1 cellular context compared by ENCODE assay signal in the genomic region with DNA sequence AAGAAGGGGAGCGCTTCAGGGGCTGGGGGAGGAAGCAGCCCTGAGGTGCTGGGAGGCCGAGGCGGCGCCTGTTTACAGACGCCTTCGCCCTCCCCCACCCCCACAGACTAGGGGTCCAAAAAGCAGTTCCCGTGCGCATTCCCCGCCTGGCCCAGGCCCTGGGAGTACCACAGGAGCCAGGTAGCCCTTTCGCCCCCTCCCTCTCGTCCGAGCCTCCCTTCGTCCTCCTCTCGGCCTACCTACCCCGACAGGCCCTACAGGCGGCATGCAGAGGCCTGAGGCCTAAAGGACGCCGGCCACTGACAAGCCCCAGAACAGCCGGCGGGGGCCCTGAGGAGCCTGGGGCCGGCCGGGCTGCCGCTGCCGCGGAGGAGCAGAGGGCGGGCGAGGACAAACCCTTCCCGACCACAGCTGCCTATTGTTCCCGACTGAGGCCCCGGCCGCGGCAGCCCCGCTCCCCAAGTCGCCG.
TF ChIP-seq lines count a peak whose summit lies in the region.

No MANE protein-coding gene starts in this region.

TF ChIP-seq in HepG2, 621 proteins besides CTCF, POLR2A, EP300 and RAD21 (continued from another document and continues in another):
- TF ChIP-seq, protein P1, sequence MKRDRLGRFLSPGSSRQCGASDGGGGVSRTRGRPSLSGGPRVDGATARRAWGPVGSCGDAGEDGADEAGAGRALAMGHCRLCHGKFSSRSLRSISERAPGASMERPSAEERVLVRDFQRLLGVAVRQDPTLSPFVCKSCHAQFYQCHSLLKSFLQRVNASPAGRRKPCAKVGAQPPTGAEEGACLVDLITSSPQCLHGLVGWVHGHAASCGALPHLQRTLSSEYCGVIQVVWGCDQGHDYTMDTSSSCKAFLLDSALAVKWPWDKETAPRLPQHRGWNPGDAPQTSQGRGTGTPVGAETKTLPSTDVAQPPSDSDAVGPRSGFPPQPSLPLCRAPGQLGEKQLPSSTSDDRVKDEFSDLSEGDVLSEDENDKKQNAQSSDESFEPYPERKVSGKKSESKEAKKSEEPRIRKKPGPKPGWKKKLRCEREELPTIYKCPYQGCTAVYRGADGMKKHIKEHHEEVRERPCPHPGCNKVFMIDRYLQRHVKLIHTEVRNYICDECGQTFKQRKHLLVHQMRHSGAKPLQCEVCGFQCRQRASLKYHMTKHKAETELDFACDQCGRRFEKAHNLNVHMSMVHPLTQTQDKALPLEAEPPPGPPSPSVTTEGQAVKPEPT (CRISPR knock-in tag; IDR thresholded peaks at IDR 0.05; ENCODE audit: low read depth): 0 out of 2 replicates have a peak, but pooled peaks have one; percentile 18
- TF ChIP-seq ZKSCAN1 (IDR thresholded peaks at IDR 0.05; ENCODE audit: low read length) (no peak), PAF1 (CRISPR knock-in tag; IDR thresholded peaks at IDR 0.05) (no peak), NFKB2 (CRISPR knock-in tag; IDR thresholded peaks at IDR 0.05; ENCODE audit: borderline replicate concordance) (0 out of 2 replicates have a peak, but pooled peaks have one; percentile 42), RBM22 (optimal IDR thresholded peaks at IDR 0.05; ENCODE audit: low read length) (no peak), NCOR1 (IDR thresholded peaks at IDR 0.05; ENCODE audit: borderline replicate concordance, low read length) (no peak), BRD4 (CRISPR knock-in tag; IDR thresholded peaks at IDR 0.05) (0 out of 2 replicates have a peak, but pooled peaks have one; percentile 21), ZSCAN21 (CRISPR knock-in tag; IDR thresholded peaks at IDR 0.05; ENCODE audit: borderline replicate concordance) (0 out of 2 replicates have a peak, but pooled peaks have one; percentile 1), CREM (IDR thresholded peaks at IDR 0.05) (no peak), CREM (CRISPR knock-in tag; IDR thresholded peaks at IDR 0.05) (no peak), ZNF121 (CRISPR knock-in tag; IDR thresholded peaks at IDR 0.05) (0 out of 2 replicates have a peak, but pooled peaks have one; percentile 28), ZNF468 (CRISPR knock-in tag; IDR thresholded peaks at IDR 0.05) (no peak), ISL2 (CRISPR knock-in tag; IDR thresholded peaks at IDR 0.05) (no peak), ZBTB20 (CRISPR knock-in tag; IDR thresholded peaks at IDR 0.05; ENCODE audit: borderline replicate concordance, low read depth) (no peak), ZNF431 (CRISPR knock-in tag; IDR thresholded peaks at IDR 0.05; ENCODE audit: borderline replicate concordance, low read depth) (peak; percentile 6; the same call in 1 of the 2 replicates), ZNF143 (CRISPR knock-in tag; IDR thresholded peaks at IDR 0.05) (no peak), ZNF772 (CRISPR knock-in tag; IDR thresholded peaks at IDR 0.05) (peak; percentile 41; the same call in 1 of the 2 replicates), SOX5 (CRISPR knock-in tag; IDR thresholded peaks at IDR 0.05; ENCODE audit: borderline replicate concordance) (no peak), HCFC1 (IDR thresholded peaks at IDR 0.05; ENCODE audit: low read depth, low read length) (no peak), FOXO1 (CRISPR knock-in tag; IDR thresholded peaks at IDR 0.05) (0 out of 2 replicates have a peak, but pooled peaks have one; percentile 39), SNRNP70 (IDR thresholded peaks at IDR 0.05; ENCODE audit: low read depth, low read length) (no peak), MBD4 (IDR thresholded peaks at IDR 0.05; ENCODE audit: borderline replicate concordance, low read length) (no peak), ARNT2 (CRISPR knock-in tag; IDR thresholded peaks at IDR 0.05; ENCODE audit: low read depth) (no peak), STAG1 (CRISPR knock-in tag; IDR thresholded peaks at IDR 0.05) (no peak), TOPORS (CRISPR knock-in tag; IDR thresholded peaks at IDR 0.05) (no peak), SMAD9 (CRISPR knock-in tag; IDR thresholded peaks at IDR 0.05) (no peak), ZNF350 (CRISPR knock-in tag; IDR thresholded peaks at IDR 0.05; ENCODE audit: borderline replicate concordance, low read depth) (peak; percentile 30; the same call in 1 of the 2 replicates), PPARG (CRISPR knock-in tag; conservative IDR thresholded peaks at IDR 0.05) (no peak), ZBTB1 (CRISPR knock-in tag; IDR thresholded peaks at IDR 0.05; ENCODE audit: borderline replicate concordance) (no peak), ZNF496 (CRISPR knock-in tag; IDR thresholded peaks at IDR 0.05; ENCODE audit: insufficient replicate concordance) (no peak), TARDBP (CRISPR knock-in tag; IDR thresholded peaks at IDR 0.05) (0 out of 2 replicates have a peak, but pooled peaks have one; percentile 12), KMT2B (CRISPR knock-in tag; IDR thresholded peaks at IDR 0.05) (peak; percentile 18), NRL (CRISPR knock-in tag; IDR thresholded peaks at IDR 0.05; ENCODE audit: borderline replicate concordance) (peak; percentile 50; the same call in 1 of the 2 replicates), HIVEP1 (CRISPR knock-in tag; IDR thresholded peaks at IDR 0.05) (no peak), DNMT1 (CRISPR knock-in tag; IDR thresholded peaks at IDR 0.05) (no peak), TEAD3 (CRISPR knock-in tag; optimal IDR thresholded peaks at IDR 0.05; ENCODE audit: borderline replicate concordance) (peak; percentile 17), ZNF33B (CRISPR knock-in tag; IDR thresholded peaks at IDR 0.05) (peak; percentile 63; the same call in 1 of the 2 replicates), KLF15 (CRISPR knock-in tag; IDR thresholded peaks at IDR 0.05; ENCODE audit: borderline replicate concordance) (no peak), ZNF124 (CRISPR knock-in tag; IDR thresholded peaks at IDR 0.05) (no peak; the same call in 1 of the 2 replicates), SYNCRIP (IDR thresholded peaks at IDR 0.05; ENCODE audit: insufficient read depth, low read depth, low read length) (no peak), SETDB1 (CRISPR knock-in tag; IDR thresholded peaks at IDR 0.05; ENCODE audit: borderline replicate concordance) (no peak), ZNF879 (CRISPR knock-in tag; IDR thresholded peaks at IDR 0.05) (no peak)
- TF ChIP-seq, protein P2, sequence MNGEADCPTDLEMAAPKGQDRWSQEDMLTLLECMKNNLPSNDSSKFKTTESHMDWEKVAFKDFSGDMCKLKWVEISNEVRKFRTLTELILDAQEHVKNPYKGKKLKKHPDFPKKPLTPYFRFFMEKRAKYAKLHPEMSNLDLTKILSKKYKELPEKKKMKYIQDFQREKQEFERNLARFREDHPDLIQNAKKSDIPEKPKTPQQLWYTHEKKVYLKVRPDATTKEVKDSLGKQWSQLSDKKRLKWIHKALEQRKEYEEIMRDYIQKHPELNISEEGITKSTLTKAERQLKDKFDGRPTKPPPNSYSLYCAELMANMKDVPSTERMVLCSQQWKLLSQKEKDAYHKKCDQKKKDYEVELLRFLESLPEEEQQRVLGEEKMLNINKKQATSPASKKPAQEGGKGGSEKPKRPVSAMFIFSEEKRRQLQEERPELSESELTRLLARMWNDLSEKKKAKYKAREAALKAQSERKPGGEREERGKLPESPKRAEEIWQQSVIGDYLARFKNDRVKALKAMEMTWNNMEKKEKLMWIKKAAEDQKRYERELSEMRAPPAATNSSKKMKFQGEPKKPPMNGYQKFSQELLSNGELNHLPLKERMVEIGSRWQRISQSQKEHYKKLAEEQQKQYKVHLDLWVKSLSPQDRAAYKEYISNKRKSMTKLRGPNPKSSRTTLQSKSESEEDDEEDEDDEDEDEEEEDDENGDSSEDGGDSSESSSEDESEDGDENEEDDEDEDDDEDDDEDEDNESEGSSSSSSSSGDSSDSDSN (CRISPR knock-in tag; IDR thresholded peaks at IDR 0.05): peak; percentile 91
- TF ChIP-seq, protein P3, sequence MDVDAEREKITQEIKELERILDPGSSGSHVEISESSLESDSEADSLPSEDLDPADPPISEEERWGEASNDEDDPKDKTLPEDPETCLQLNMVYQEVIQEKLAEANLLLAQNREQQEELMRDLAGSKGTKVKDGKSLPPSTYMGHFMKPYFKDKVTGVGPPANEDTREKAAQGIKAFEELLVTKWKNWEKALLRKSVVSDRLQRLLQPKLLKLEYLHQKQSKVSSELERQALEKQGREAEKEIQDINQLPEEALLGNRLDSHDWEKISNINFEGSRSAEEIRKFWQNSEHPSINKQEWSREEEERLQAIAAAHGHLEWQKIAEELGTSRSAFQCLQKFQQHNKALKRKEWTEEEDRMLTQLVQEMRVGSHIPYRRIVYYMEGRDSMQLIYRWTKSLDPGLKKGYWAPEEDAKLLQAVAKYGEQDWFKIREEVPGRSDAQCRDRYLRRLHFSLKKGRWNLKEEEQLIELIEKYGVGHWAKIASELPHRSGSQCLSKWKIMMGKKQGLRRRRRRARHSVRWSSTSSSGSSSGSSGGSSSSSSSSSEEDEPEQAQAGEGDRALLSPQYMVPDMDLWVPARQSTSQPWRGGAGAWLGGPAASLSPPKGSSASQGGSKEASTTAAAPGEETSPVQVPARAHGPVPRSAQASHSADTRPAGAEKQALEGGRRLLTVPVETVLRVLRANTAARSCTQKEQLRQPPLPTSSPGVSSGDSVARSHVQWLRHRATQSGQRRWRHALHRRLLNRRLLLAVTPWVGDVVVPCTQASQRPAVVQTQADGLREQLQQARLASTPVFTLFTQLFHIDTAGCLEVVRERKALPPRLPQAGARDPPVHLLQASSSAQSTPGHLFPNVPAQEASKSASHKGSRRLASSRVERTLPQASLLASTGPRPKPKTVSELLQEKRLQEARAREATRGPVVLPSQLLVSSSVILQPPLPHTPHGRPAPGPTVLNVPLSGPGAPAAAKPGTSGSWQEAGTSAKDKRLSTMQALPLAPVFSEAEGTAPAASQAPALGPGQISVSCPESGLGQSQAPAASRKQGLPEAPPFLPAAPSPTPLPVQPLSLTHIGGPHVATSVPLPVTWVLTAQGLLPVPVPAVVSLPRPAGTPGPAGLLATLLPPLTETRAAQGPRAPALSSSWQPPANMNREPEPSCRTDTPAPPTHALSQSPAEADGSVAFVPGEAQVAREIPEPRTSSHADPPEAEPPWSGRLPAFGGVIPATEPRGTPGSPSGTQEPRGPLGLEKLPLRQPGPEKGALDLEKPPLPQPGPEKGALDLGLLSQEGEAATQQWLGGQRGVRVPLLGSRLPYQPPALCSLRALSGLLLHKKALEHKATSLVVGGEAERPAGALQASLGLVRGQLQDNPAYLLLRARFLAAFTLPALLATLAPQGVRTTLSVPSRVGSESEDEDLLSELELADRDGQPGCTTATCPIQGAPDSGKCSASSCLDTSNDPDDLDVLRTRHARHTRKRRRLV (CRISPR knock-in tag; IDR thresholded peaks at IDR 0.05): no peak
- TF ChIP-seq, protein P4, sequence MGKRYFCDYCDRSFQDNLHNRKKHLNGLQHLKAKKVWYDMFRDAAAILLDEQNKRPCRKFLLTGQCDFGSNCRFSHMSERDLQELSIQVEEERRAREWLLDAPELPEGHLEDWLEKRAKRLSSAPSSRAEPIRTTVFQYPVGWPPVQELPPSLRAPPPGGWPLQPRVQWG (CRISPR knock-in tag; IDR thresholded peaks at IDR 0.05; ENCODE audit: borderline replicate concordance, low read depth): no peak
- TF ChIP-seq, protein P5, sequence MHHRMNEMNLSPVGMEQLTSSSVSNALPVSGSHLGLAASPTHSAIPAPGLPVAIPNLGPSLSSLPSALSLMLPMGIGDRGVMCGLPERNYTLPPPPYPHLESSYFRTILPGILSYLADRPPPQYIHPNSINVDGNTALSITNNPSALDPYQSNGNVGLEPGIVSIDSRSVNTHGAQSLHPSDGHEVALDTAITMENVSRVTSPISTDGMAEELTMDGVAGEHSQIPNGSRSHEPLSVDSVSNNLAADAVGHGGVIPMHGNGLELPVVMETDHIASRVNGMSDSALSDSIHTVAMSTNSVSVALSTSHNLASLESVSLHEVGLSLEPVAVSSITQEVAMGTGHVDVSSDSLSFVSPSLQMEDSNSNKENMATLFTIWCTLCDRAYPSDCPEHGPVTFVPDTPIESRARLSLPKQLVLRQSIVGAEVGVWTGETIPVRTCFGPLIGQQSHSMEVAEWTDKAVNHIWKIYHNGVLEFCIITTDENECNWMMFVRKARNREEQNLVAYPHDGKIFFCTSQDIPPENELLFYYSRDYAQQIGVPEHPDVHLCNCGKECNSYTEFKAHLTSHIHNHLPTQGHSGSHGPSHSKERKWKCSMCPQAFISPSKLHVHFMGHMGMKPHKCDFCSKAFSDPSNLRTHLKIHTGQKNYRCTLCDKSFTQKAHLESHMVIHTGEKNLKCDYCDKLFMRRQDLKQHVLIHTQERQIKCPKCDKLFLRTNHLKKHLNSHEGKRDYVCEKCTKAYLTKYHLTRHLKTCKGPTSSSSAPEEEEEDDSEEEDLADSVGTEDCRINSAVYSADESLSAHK (CRISPR knock-in tag; IDR thresholded peaks at IDR 0.05; ENCODE audit: borderline replicate concordance): no peak
- TF ChIP-seq, protein P6, sequence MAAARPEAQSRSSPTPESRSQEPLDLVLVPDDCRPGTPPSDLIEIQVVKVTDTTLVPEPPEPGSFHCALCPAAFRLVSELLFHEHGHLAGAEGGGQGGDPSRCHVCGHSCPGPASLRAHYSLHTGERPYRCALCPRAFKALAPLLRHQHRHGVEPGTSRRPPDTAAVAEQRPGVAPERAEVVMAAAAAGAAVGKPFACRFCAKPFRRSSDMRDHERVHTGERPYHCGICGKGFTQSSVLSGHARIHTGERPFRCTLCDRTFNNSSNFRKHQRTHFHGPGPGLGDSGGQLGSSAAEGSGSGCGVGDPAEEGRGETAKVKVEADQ (CRISPR knock-in tag; IDR thresholded peaks at IDR 0.05; ENCODE audit: borderline replicate concordance): no peak
- TF ChIP-seq, protein P7, sequence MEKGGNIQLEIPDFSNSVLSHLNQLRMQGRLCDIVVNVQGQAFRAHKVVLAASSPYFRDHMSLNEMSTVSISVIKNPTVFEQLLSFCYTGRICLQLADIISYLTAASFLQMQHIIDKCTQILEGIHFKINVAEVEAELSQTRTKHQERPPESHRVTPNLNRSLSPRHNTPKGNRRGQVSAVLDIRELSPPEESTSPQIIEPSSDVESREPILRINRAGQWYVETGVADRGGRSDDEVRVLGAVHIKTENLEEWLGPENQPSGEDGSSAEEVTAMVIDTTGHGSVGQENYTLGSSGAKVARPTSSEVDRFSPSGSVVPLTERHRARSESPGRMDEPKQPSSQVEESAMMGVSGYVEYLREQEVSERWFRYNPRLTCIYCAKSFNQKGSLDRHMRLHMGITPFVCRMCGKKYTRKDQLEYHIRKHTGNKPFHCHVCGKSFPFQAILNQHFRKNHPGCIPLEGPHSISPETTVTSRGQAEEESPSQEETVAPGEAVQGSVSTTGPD (CRISPR knock-in tag; IDR thresholded peaks at IDR 0.05): no peak
- TF ChIP-seq, protein P8, sequence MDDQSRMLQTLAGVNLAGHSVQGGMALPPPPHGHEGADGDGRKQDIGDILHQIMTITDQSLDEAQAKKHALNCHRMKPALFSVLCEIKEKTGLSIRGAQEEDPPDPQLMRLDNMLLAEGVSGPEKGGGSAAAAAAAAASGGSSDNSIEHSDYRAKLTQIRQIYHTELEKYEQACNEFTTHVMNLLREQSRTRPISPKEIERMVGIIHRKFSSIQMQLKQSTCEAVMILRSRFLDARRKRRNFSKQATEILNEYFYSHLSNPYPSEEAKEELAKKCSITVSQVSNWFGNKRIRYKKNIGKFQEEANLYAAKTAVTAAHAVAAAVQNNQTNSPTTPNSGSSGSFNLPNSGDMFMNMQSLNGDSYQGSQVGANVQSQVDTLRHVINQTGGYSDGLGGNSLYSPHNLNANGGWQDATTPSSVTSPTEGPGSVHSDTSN (CRISPR knock-in tag; IDR thresholded peaks at IDR 0.05; ENCODE audit: borderline replicate concordance): no peak
